Comparison of ENCODE assay signal across 9 cellular contexts in genomic region chr1:40385437-40386310, GRCh38. TPM values are rescaled to one million over a fixed set of nuclear protein-coding genes. Genes with fewer than 3 reads are reported as not detected.
DNase-seq lines count a peak whose midpoint lies in the region; ATAC-seq and TF ChIP-seq lines count a peak whose summit lies in the region.
"Had no signal": no experiment of that assay in that cellular context is flagged by ENCODE, and none has a peak within 500 bp of the region (broad histone marks: within the 10 kb centered on the region; RNA-seq: fewer than 3 reads in every experiment).

No MANE protein-coding gene starts in this region.

- H3K4me1 ChIP-seq in fibroblast of lung (ENCODE audit: control insufficient read depth, extremely low read depth, insufficient read depth, low read length), result peaks cover 35% of the 10 kb centered on the region
- H3K4me1 ChIP-seq in smooth muscle cell (ENCODE audit: low read depth), result peaks cover 16% of the 10 kb centered on the region

- peaks cover 23% of the 10 kb centered on the region for H3F3A ChIP-seq in smooth muscle cell (ENCODE audit: low read depth)

- H3K27ac ChIP-seq in 22Rv1, result peak overlapping the region; percentile 79; the same call in 1 of the 2 replicates
- peak overlapping the region; percentile 23 for H3K27ac ChIP-seq in fibroblast of lung (ENCODE audit: insufficient read depth, low read length)
- peak overlapping the region; percentile 85 for H3K27ac ChIP-seq in smooth muscle cell (ENCODE audit: low read depth)
- H3K27ac ChIP-seq: epithelial cell of prostate had no signal

- POLR2A ChIA-PET in activated B cell treated with CpG ODN at 0.5 μM for 24 hours (lab: Charles Lee), result interaction anchor here (0.5 to 17.6 kb wide), 20 partner anchors 3 to 465 kb away, joined by 3 to 625 read pairs (median 10); partner anchors contain the start of genes CAP1, COL9A2, NFYC and RLF

- H3K4me2 ChIP-seq in fibroblast of lung (ENCODE audit: extremely low read depth, insufficient read depth, low read length) (no peak overlapping the region), smooth muscle cell (peak overlapping the region; percentile 80)

- intact Hi-C loops in activated B cell treated with CpG ODN at 0.5 μM for 24 hours (cut with micrococcal nuclease), result loop anchor here (1.0 kb wide), 6 partner anchors 9 to 70 kb away; no protein-coding TSS in a partner anchor

- H3K4me3 Mint-ChIP-seq in activated B cell treated with CpG ODN at 0.5 μM for 24 hours, result peak overlapping the region; percentile 74

- H3K27ac Mint-ChIP-seq in activated B cell treated with CpG ODN at 0.5 μM for 24 hours, result peak overlapping the region; percentile 96

- H3K27me3 ChIP-seq in fibroblast of lung (ENCODE audit: control insufficient read depth, insufficient read depth, low read length), result no peaks in the 10 kb centered on the region
- H3K27me3 ChIP-seq in smooth muscle cell (ENCODE audit: low read depth), result no peaks in the 10 kb centered on the region

- H3K79me2 ChIP-seq in fibroblast of lung (ENCODE audit: control insufficient read depth, insufficient read depth, low read length) (peaks cover 71% of the 10 kb centered on the region), smooth muscle cell (ENCODE audit: low read depth) (peaks cover 44% of the 10 kb centered on the region)

- H3K36me3 ChIP-seq in fibroblast of lung (ENCODE audit: control insufficient read depth, insufficient read depth, low read length) (no peaks in the 10 kb centered on the region), smooth muscle cell (ENCODE audit: low read depth) (no peaks in the 10 kb centered on the region)

- H3K9me3 ChIP-seq in fibroblast of lung (ENCODE audit: control insufficient read depth, insufficient read depth, low read depth, low read length), result no peaks in the 10 kb centered on the region
- no peaks in the 10 kb centered on the region for H3K9me3 ChIP-seq in smooth muscle cell (replicated peaks; ENCODE audit: low read depth)

- peaks cover 67% of the 10 kb centered on the region for H3K36me3 Mint-ChIP-seq in activated B cell treated with CpG ODN at 0.5 μM for 24 hours (ENCODE audit: low read depth)

- DNase-seq in activated B cell treated with CpG ODN at 0.5 μM for 24 hours, result no peak
- no peak for DNase-seq in fibroblast of lung (ENCODE audit: low read depth in 2 of 2)
- DNase-seq in smooth muscle cell (lab: John Stamatoyannopoulos, UW; ENCODE audit: unreplicated experiment), result no peak
- no peak for DNase-seq in NCI-H2171 treated with DMSO at 0.1 percent for 48 hours (lab: John Stamatoyannopoulos, UW)
- no peak for DNase-seq in NCI-H1436 treated with DMSO at 0.1 percent for 48 hours (lab: John Stamatoyannopoulos, UW)

- no peaks in the 10 kb centered on the region for H3K27me3 Mint-ChIP-seq in activated B cell treated with CpG ODN at 0.5 μM for 24 hours

- H2AFZ ChIP-seq in fibroblast of lung (ENCODE audit: low read length) (no peak overlapping the region), smooth muscle cell (ENCODE audit: low read depth) (no peak overlapping the region)

- no peaks in the 10 kb centered on the region for H4K20me1 ChIP-seq in fibroblast of lung (ENCODE audit: control insufficient read depth, extremely low read depth, insufficient read depth, low read length)
- peaks cover 90% of the 10 kb centered on the region for H4K20me1 ChIP-seq in smooth muscle cell (ENCODE audit: low read depth)

- WGBS in smooth muscle cell (ENCODE audit: low lambda C conversion rate), result 24% methylated on average over 4 of the region's 4 CpGs

- ATAC-seq in GM19351 (IDR thresholded peaks at IDR 0.05; ENCODE audit: unreplicated experiment) (peak; percentile 71), HG03460 (IDR thresholded peaks at IDR 0.05; ENCODE audit: unreplicated experiment) (peak; percentile 50), activated B cell treated with CpG ODN at 0.5 μM for 24 hours (ENCODE audit: low read depth) (peak; percentile 71)

- no peaks in the 10 kb centered on the region for H3K9me3 Mint-ChIP-seq in activated B cell treated with CpG ODN at 0.5 μM for 24 hours

- peaks cover 97% of the 10 kb centered on the region for H3K4me1 Mint-ChIP-seq in activated B cell treated with CpG ODN at 0.5 μM for 24 hours

- CTCF ChIA-PET in activated B cell treated with CpG ODN at 0.5 μM for 24 hours (lab: Charles Lee), result interaction anchor here (0.6 to 5.3 kb wide), 12 partner anchors 12 to 242 kb away, joined by 3 to 39 read pairs (median 6); partner anchors contain the start of genes COL9A2 and SMAP2

- TF ChIP-seq CTCF in 22Rv1 (IDR thresholded peaks at IDR 0.05), result no peak
- no peak for TF ChIP-seq CTCF in activated B cell treated with CpG ODN at 0.5 μM for 24 hours (IDR thresholded peaks at IDR 0.05)
- TF ChIP-seq CTCF in fibroblast of lung (conservative IDR thresholded peaks at IDR 0.05 in 1 of 2, IDR thresholded peaks at IDR 0.05 in 1 of 2; ENCODE audit: low read depth in 1 of 2, low read length in 2 of 2), result no peak
- TF ChIP-seq CTCF in smooth muscle cell (IDR thresholded peaks at IDR 0.05; ENCODE audit: borderline replicate concordance, insufficient read depth, poor library complexity, severe bottlenecking), result no peak

- H3K9ac ChIP-seq in fibroblast of lung (ENCODE audit: insufficient read depth, low read length) (no peak overlapping the region), smooth muscle cell (ENCODE audit: low read depth) (peak overlapping the region; percentile 53)

- H3K4me3 ChIP-seq in fibroblast of lung (replicated peaks in 1 of 4; ENCODE audit: control extremely low read depth in 1 of 4, insufficient read depth in 1 of 4, low read depth in 3 of 4, low read length in 4 of 4) (no peak overlapping the region), smooth muscle cell (peak overlapping the region; percentile 0)

RNA-seq across cellular contexts. Expression of gene SMAP2, which starts 12.1 kb away (rescaled TPM):
- 202 and 220 TPM in 2 replicates for total RNA-seq in activated B cell treated with CpG ODN at 0.5 μM for 24 hours
- 7.7 and 16.7 TPM in 2 replicates for total RNA-seq in fibroblast of lung
- polyA plus RNA-seq in fibroblast of lung, result 28.7 and 35.0 TPM in 2 replicates
- polyA plus RNA-seq in fibroblast of lung (2012), result 26.8 and 31.1 TPM in 2 replicates
- polyA minus RNA-seq in fibroblast of lung (ENCODE audit: low replicate concordance), result 40.1 and 46.1 TPM in 2 replicates
- 16.0 and 18.4 TPM in 2 replicates for total RNA-seq in smooth muscle cell
- 22.5 and 29.7 TPM in 2 replicates for polyA plus RNA-seq in smooth muscle cell

Comparison
In these comparisons a context has a peak if more than half of its experiments do, and no peak if none do; other contexts are left out.
1. H3K27ac ChIP-seq: peak in every context shown above with its lines; median percentile 85 in smooth muscle cell; 79 in 22Rv1; 23 in fibroblast of lung.
2. RNA of gene SMAP2, which starts 12.1 kb away (total RNA-seq): 202 to 220 TPM in activated B cell treated with CpG ODN at 0.5 μM for 24 hours; 16.0 to 18.4 TPM in smooth muscle cell and 7.7 to 16.7 TPM in fibroblast of lung; every median in the first group is over 10 times any median in the second.
3. Peak in every context shown above with its lines, with median percentiles within 50 percentile points of each other: ATAC-seq.